20 cellular contexts compared by ENCODE assay signal in genomic region chr15:61748529-61748928, GRCh38.
A peak's percentile ranks its signal among the peaks of the same experiment; 100 is the strongest.
DNase-seq lines count a peak whose midpoint lies in the region; ATAC-seq, FAIRE-seq and TF ChIP-seq lines count a peak whose summit lies in the region.
"Had no signal": no experiment of that assay in that cellular context is flagged by ENCODE, and none has a peak within 500 bp of the region (broad histone marks: within the 10 kb centered on the region; RNA-seq: fewer than 3 reads in every experiment).

No MANE protein-coding gene starts in this region.

- no peaks in the 10 kb centered on the region for H3K79me2 ChIP-seq in keratinocyte (ENCODE audit: control insufficient read depth, insufficient read depth, low read length)

- no peaks in the 10 kb centered on the region for H3K4me1 ChIP-seq in HEK293 (ENCODE audit: control insufficient read depth, insufficient read depth, low read length)
- H3K4me1 ChIP-seq in keratinocyte (ENCODE audit: control insufficient read depth, extremely low read depth, insufficient read depth, low read length), result peaks cover 41% of the 10 kb centered on the region
- H3K4me1 ChIP-seq: HAP-1, tibial artery had no signal

- POLR2A ChIA-PET in HEK293 (lab: Yijun Ruan, JAX) (no interaction called here), HEK293T (lab: Yijun Ruan, JAX) (no interaction called here)

- H3K9me3 ChIP-seq in HEK293 (ENCODE audit: control insufficient read depth, insufficient read depth, low read depth, low read length) (no peaks in the 10 kb centered on the region), keratinocyte (ENCODE audit: control insufficient read depth, low read depth, low read length) (no peaks in the 10 kb centered on the region)
- H3K9me3 ChIP-seq: HAP-1, ovary, tibial artery had no signal

- H3K9me1 ChIP-seq in keratinocyte (ENCODE audit: control insufficient read depth, extremely low read depth, insufficient read depth, low read length), result no peaks in the 10 kb centered on the region

- H3K4me3 ChIP-seq in AG10803 (ENCODE audit: low read length) (no peak overlapping the region), HEK293 (ENCODE audit: low read depth, low read length) (no peak overlapping the region), bronchial epithelial cell (ENCODE audit: low read depth, low read length) (no peak overlapping the region), keratinocyte (ENCODE audit: control insufficient read depth in 2 of 3, extremely low read depth in 1 of 3, insufficient read depth in 2 of 3, low read depth in 1 of 3, low read length in 3 of 3) (peak overlapping the region in 2 of 3 experiments; percentile 5 to 26)
- H3K4me3 ChIP-seq: HAP-1, ovary, tibial artery had no signal

- peak overlapping the region; percentile 70 for H3K4me2 ChIP-seq in keratinocyte (ENCODE audit: control insufficient read depth, extremely low read depth, insufficient read depth, low read depth, low read length)

- no peak overlapping the region for H2AFZ ChIP-seq in keratinocyte (ENCODE audit: control insufficient read depth, low read length)

- DNase-seq in AG10803 (ENCODE audit: low read depth) (peak; percentile 18), bronchial epithelial cell (ENCODE audit: low read depth) (peak; percentile 89), keratinocyte (ENCODE audit: low read depth, low spot score) (peak; percentile 52), HEK293T (ENCODE audit: extremely low spot score) (no peak)
- DNase-seq: activated CD4-positive, alpha-beta T cell treated with anti-CD3 and anti-CD28 coated beads, Interleukin-2, amount 50 U/mL, for 4 hours; activated naive CD4-positive, alpha-beta T cell treated with Interleukin-2 at 50 U/mL for 16 hours; cerebellar nuclear complex; MV-4-11; NCI-H146; NK-92 treated with Interleukin-12 subunit alpha and Interleukin-12 subunit beta, amount 100 ng/mL, for 24 hours; ovary; retina; stimulated activated CD4-positive, alpha-beta T cell treated with anti-CD3 and anti-CD28 coated beads, Interleukin-2, amount 100 ng/mL, for 24 hours; T-cell; tibial artery had no signal

- ATAC-seq in GM21576 (IDR thresholded peaks at IDR 0.05; ENCODE audit: unreplicated experiment) (no peak), HG03457 (IDR thresholded peaks at IDR 0.05; ENCODE audit: unreplicated experiment) (no peak)
- ATAC-seq: T-cell had no signal

- TF ChIP-seq CTCF in AG10803 (conservative IDR thresholded peaks at IDR 0.05; ENCODE audit: low read length), result no peak
- no peak for TF ChIP-seq CTCF in HEK293 (tag by site-specific recombination; IDR thresholded peaks at IDR 0.05)
- no peak for TF ChIP-seq CTCF in bronchial epithelial cell (IDR thresholded peaks at IDR 0.05; ENCODE audit: insufficient read depth, low read length, severe bottlenecking)
- TF ChIP-seq CTCF in keratinocyte (optimal IDR thresholded peaks at IDR 0.05 in 1 of 3, IDR thresholded peaks at IDR 0.05 in 1 of 3, conservative IDR thresholded peaks at IDR 0.05 in 1 of 3; ENCODE audit: extremely low read depth in 1 of 3, insufficient read depth in 2 of 3, low read length in 3 of 3), result no peak

- CTCF ChIA-PET in HEK293 (lab: Yijun Ruan, JAX) (no interaction called here), HEK293T (lab: Yijun Ruan, JAX) (no interaction called here)

- dilution Hi-C loops in keratinocyte (cut with MboI; ENCODE audit: extremely low pct_ligation_motif_present, low sequenced_read_pairs), result no loop called here

- H3K9ac ChIP-seq in keratinocyte (ENCODE audit: control insufficient read depth, extremely low read depth, insufficient read depth, low read length), result no peak overlapping the region

- H3K36me3 ChIP-seq in HEK293 (ENCODE audit: control insufficient read depth in 2 of 2, insufficient read depth in 1 of 2, low read length in 2 of 2) (no peaks in the 10 kb centered on the region), bronchial epithelial cell (ENCODE audit: control insufficient read depth, insufficient read depth, low read length) (no peaks in the 10 kb centered on the region), keratinocyte (ENCODE audit: control insufficient read depth in 2 of 2, extremely low read depth in 1 of 2, insufficient read depth in 2 of 2, low read length in 2 of 2) (no peaks in the 10 kb centered on the region)
- H3K36me3 ChIP-seq: HAP-1, ovary, tibial artery had no signal

- H3K27ac ChIP-seq in HEK293 (ENCODE audit: extremely low read depth, low read depth, low read length) (no peak overlapping the region), keratinocyte (ENCODE audit: control insufficient read depth, insufficient read depth, low read length) (peak overlapping the region; percentile 68)
- H3K27ac ChIP-seq: ovary, tibial artery had no signal

- no peak for FAIRE-seq in bronchial epithelial cell (lab: Jason Lieb, UNC)
- no peak for FAIRE-seq in keratinocyte (lab: Jason Lieb, UNC)
- FAIRE-seq: frontal cortex had no signal

- H3K27me3 ChIP-seq in bronchial epithelial cell (ENCODE audit: control insufficient read depth, insufficient read depth, low read length), result no peaks in the 10 kb centered on the region
- H3K27me3 ChIP-seq in keratinocyte (ENCODE audit: control insufficient read depth, extremely low read depth, insufficient read depth, low read length), result no peaks in the 10 kb centered on the region
- H3K27me3 ChIP-seq: ovary, tibial artery had no signal

- H4K20me1 ChIP-seq in keratinocyte (ENCODE audit: control insufficient read depth, extremely low read depth, insufficient read depth, low read length), result no peaks in the 10 kb centered on the region

TF ChIP-seq in HEK293, 187 proteins besides CTCF, POLR2A, EP300 and RAD21:
- TF ChIP-seq ZNF544 (tag by site-specific recombination; IDR thresholded peaks at IDR 0.05), result no peak
- TF ChIP-seq SCRT2 (tag by site-specific recombination; IDR thresholded peaks at IDR 0.05), result peak; percentile 73

TF ChIP-seq in HEK293T, 16 proteins besides CTCF, POLR2A, EP300 and RAD21:
- TF ChIP-seq NFRKB (IDR thresholded peaks at IDR 0.05) (no peak), ARNT (IDR thresholded peaks at IDR 0.05) (no peak), BHLHE40 (IDR thresholded peaks at IDR 0.05; ENCODE audit: borderline replicate concordance) (no peak), PKNOX1 (IDR thresholded peaks at IDR 0.05) (no peak), SP1 (IDR thresholded peaks at IDR 0.05) (no peak), TARDBP (IDR thresholded peaks at IDR 0.05) (no peak), LEF1 (IDR thresholded peaks at IDR 0.05; ENCODE audit: borderline replicate concordance) (no peak)
TF ChIP-seq in HEK293T: peak in this region for 0.

Comparison
In these comparisons a context has a peak if more than half of its experiments do, and no peak if none do; other contexts are left out.
1. H3K4me3 ChIP-seq: peak in keratinocyte (2 of 3); none in AG10803 (single experiment), HEK293 (single experiment) and bronchial epithelial cell (single experiment).